26 cellular contexts compared by ENCODE assay signal in the genomic region with DNA sequence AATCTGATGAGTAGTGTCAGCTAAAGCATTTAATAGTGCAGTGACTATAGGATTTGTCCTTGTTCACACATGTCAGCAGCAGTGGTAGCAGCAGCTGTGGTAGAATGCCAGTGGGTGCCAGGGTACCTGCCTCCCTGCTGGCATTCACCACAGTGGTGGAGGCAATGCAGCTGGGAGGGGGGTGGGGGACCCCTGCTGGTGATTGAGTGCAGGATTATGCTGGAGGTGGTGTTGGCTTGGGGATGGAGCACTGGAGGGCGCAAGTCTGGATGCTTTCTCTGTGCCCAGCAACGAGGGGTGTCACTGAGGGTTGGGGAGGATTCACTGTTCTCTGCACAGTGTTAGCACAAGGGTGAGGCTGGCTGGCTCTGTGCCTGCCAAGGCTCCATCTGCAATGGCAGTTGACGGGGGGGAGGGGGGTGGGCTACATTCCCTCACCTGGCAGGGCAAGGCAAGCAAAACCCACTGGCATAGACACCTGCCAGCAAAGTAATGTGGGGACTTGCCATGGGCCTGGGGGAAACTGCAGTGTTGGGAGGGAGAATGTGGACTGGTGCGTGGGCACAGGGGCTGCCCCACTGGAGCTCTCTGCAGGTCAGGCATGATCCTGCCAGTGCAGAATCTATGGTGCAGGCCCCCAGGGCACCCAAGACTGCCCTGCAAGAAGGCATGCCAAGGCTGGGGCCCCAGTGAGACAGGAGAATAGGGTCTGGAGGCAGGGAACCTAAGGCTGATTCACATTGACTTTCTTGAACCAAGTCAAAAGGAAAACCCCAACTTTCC.
DNase-seq lines count a peak whose midpoint lies in the region; TF ChIP-seq lines count a peak whose summit lies in the region.
"Had no signal": no experiment of that assay in that cellular context is flagged by ENCODE, and none has a peak within 500 bp of the region (broad histone marks: within the 10 kb centered on the region; RNA-seq: fewer than 3 reads in every experiment).

No MANE protein-coding gene starts in this region.

- TF ChIP-seq CTCF in astrocyte of the cerebellum (IDR thresholded peaks at IDR 0.05; ENCODE audit: low read depth, low read length, missing control alignments), result peak; percentile 6
- peak; percentile 32 for TF ChIP-seq CTCF in retinal pigment epithelial cell (conservative IDR thresholded peaks at IDR 0.05; ENCODE audit: low read depth, low read length)

- no peaks in the 10 kb centered on the region for H4K20me1 ChIP-seq in Karpas-422 (ENCODE audit: insufficient read depth, low read depth, low read length)

- H3K4me2 ChIP-seq in Karpas-422 (ENCODE audit: low read depth, low read length, poor library complexity, severe bottlenecking), result no peak overlapping the region
- H3K4me2 ChIP-seq: SK-N-SH had no signal

- H3K36me3 ChIP-seq in Karpas-422 (ENCODE audit: insufficient read depth, low read length), result no peaks in the 10 kb centered on the region
- H3K36me3 ChIP-seq: heart right ventricle had no signal

- peaks cover 8% of the 10 kb centered on the region for H3K4me1 ChIP-seq in Karpas-422 (ENCODE audit: low read length)
- H3K4me1 ChIP-seq: heart right ventricle had no signal

- no peak overlapping the region for H3K4me3 ChIP-seq in Karpas-422 (ENCODE audit: low read length)
- no peak overlapping the region for H3K4me3 ChIP-seq in astrocyte of the cerebellum (ENCODE audit: low read depth, low read length)
- H3K4me3 ChIP-seq in retinal pigment epithelial cell (ENCODE audit: low read length), result no peak overlapping the region
- H3K4me3 ChIP-seq: dorsolateral prefrontal cortex, heart right ventricle had no signal

- H2AFZ ChIP-seq in Karpas-422 (ENCODE audit: low read length), result no peak overlapping the region

- no peak overlapping the region for H3K27ac ChIP-seq in Karpas-422 (ENCODE audit: low read length)
- H3K27ac ChIP-seq: 22Rv1, dorsolateral prefrontal cortex, heart right ventricle had no signal

- DNase-seq in DMS 273 (lab: John Stamatoyannopoulos, UW; ENCODE audit: unreplicated experiment), result peak; percentile 22
- no peak for DNase-seq in DMS 273 treated with DMSO at 0.1 percent for 48 hours (lab: John Stamatoyannopoulos, UW)
- peak; percentile 75 for DNase-seq in Karpas-422
- no peak for DNase-seq in astrocyte of the cerebellum (ENCODE audit: low read depth)
- no peak for DNase-seq in retinal pigment epithelial cell (ENCODE audit: low read depth)
- DNase-seq in HuH-7 (ENCODE audit: low spot score), result no peak
- no peak for DNase-seq in glomerular visceral epithelial cell (ENCODE audit: extremely low spot score)
- no peak for DNase-seq in NCI-H1694 (lab: John Stamatoyannopoulos, UW)
- DNase-seq: activated B cell treated with CpG ODN at 0.5 μM for 24 hours; activated naive CD4-positive, alpha-beta T cell treated with Interleukin-2 at 50 U/mL for 16 hours; activated T-cell treated with anti-CD3 and anti-CD28 coated beads, Interleukin-2, amount 50 U/mL, for 4 hours; amygdala; caudate nucleus; CD8-positive, alpha-beta T cell; dorsolateral prefrontal cortex; H7; heart right ventricle; Kasumi-1; naive B cell; NCI-H1092 treated with DMSO at 0.1 percent for 48 hours; NCI-H510A; right cardiac atrium; RPMI8226; SK-N-SH; trophoblast cell had no signal

- no peaks in the 10 kb centered on the region for H3K9me2 ChIP-seq in Karpas-422 (replicated peaks; ENCODE audit: insufficient read depth, low read length)
- H3K9me2 ChIP-seq: SK-N-SH had no signal

- no peaks in the 10 kb centered on the region for H3K9me3 ChIP-seq in Karpas-422 (ENCODE audit: low read length)
- H3K9me3 ChIP-seq: heart right ventricle, SK-N-SH had no signal

- H3K9ac ChIP-seq in Karpas-422 (ENCODE audit: low read length), result no peak overlapping the region
- H3K9ac ChIP-seq: SK-N-SH had no signal

- in situ Hi-C loops in astrocyte of the cerebellum (cut with HindIII; ENCODE audit: low sequenced_read_pairs), result no loop called here

- no peaks in the 10 kb centered on the region for H3K79me2 ChIP-seq in Karpas-422 (ENCODE audit: low read length)

- no peaks in the 10 kb centered on the region for H3K27me3 ChIP-seq in Karpas-422 (ENCODE audit: low read length)

Comparison
In these comparisons a context has a peak if more than half of its experiments do, and no peak if none do; other contexts are left out.
1. DNase-seq: peak in DMS 273 (single experiment) and Karpas-422 (single experiment); none in DMS 273 treated with DMSO at 0.1 percent for 48 hours (single experiment), astrocyte of the cerebellum (single experiment), retinal pigment epithelial cell (single experiment), HuH-7 (single experiment), glomerular visceral epithelial cell (single experiment) and NCI-H1694 (single experiment).